22 cellular contexts compared by ENCODE assay signal in the genomic region with DNA sequence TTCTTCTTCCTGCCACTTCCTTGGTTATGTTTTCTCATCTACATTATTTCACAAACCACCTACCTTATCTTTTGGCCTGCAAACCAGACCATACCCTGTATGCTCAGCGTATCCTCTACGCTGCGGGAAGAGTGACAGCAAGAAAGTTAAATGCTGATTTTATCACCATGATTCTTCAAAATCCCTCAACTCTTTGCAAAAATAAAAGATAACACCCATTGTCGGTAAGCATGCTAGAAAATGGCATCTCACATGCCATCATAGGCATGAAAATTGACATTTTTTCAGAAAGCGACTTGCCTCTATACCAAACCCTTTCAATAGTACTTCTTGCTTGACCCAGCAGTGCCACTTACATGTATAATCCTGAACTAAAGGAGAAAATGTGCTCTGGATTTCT.
DNase-seq lines count a peak whose midpoint lies in the region; ATAC-seq, FAIRE-seq and TF ChIP-seq lines count a peak whose summit lies in the region.
"Had no signal": no experiment of that assay in that cellular context is flagged by ENCODE, and none has a peak within 500 bp of the region (broad histone marks: within the 10 kb centered on the region; RNA-seq: fewer than 3 reads in every experiment).

No MANE protein-coding gene starts in this region.

- TF ChIP-seq EP300 in K562 (IDR thresholded peaks at IDR 0.05; ENCODE audit: low read length): peak; percentile 91

- no peaks in the 10 kb centered on the region for H4K20me1 ChIP-seq in BLaER1
- no peaks in the 10 kb centered on the region for H4K20me1 ChIP-seq in K562 (replicated peaks; ENCODE audit: control insufficient read depth, insufficient read depth, low read length)

- no peaks in the 10 kb centered on the region for H3K79me2 ChIP-seq in K562 (ENCODE audit: control insufficient read depth, insufficient read depth, low read length)

- FAIRE-seq in K562 (lab: Jason Lieb, UNC): peak; percentile 78
- FAIRE-seq: endometrium, GM12892, HTR-8/SVneo had no signal

- H3K36me3 ChIP-seq in BLaER1: no peaks in the 10 kb centered on the region
- no peaks in the 10 kb centered on the region for H3K36me3 ChIP-seq in K562 (ENCODE audit: control insufficient read depth, insufficient read depth, low read length)
- H3K36me3 ChIP-seq: brain microvascular endothelial cell had no signal

- H3K27me3 Mint-ChIP-seq in Calu3 (ENCODE audit: unreplicated experiment) (no peaks in the 10 kb centered on the region), T-helper 17 cell (peaks cover 6% of the 10 kb centered on the region)
- H3K27me3 Mint-ChIP-seq: type B pancreatic cell had no signal

- intact Hi-C loops in Calu3 (cut with micrococcal nuclease; ENCODE audit: unreplicated experiment): no loop called here
- intact Hi-C loops in K562 (cut with micrococcal nuclease): loop anchor here (5.0 kb wide), 1 partner anchor 102 kb away; the partner anchor contains the start of gene HPGD

- no peak for TF ChIP-seq CTCF in Calu3 (IDR thresholded peaks at IDR 0.05; ENCODE audit: unreplicated experiment)
- no peak for TF ChIP-seq CTCF in K562 (IDR thresholded peaks at IDR 0.05 in 2 of 3, conservative IDR thresholded peaks at IDR 0.05 in 1 of 3; ENCODE audit: insufficient read depth in 2 of 3, low read depth in 1 of 3, low read length in 3 of 3)

- H3K4me3 ChIP-seq in BLaER1 (no peak overlapping the region), K562 (no peak overlapping the region)
- H3K4me3 ChIP-seq: coronary artery, skin epidermis had no signal

- no peaks in the 10 kb centered on the region for H3K9me1 ChIP-seq in K562 (ENCODE audit: control insufficient read depth, insufficient read depth, low read length)

- H3K9ac ChIP-seq in BLaER1 (no peak overlapping the region), K562 (ENCODE audit: insufficient read depth in 1 of 2, low read depth in 2 of 2, low read length in 2 of 2) (peak overlapping the region in 1 of 2 experiments; percentile 36; a peak in 1 of 4 replicates)

- no peak for DNase-seq in Calu3
- no peak for DNase-seq in T-helper 17 cell
- peak in 2 of 4 experiments; percentile 65 to 85 for DNase-seq in K562 (ENCODE audit: extremely low read depth in 1 of 4, low spot score in 3 of 4)
- DNase-seq in occipital lobe (lab: John Stamatoyannopoulos, UW): no peak
- DNase-seq in NCI-H1105 treated with DMSO at 0.1 percent for 48 hours (lab: John Stamatoyannopoulos, UW): no peak
- DNase-seq: activated B cell treated with CpG ODN at 0.5 μM for 24 hours; brain microvascular endothelial cell; CD4-positive, CD25-positive, alpha-beta regulatory T cell; glutamatergic neuron; H7; NCI-H1436; NCI-H526 treated with DMSO at 0.1 percent for 48 hours; stimulated activated naive CD4-positive, alpha-beta T cell treated with Interleukin-2 at 50 U/mL for 16 hours had no signal

- H3K4me3 Mint-ChIP-seq in Calu3 (ENCODE audit: low read depth, unreplicated experiment) (no peak overlapping the region), T-helper 17 cell (peak overlapping the region; percentile 41)
- H3K4me3 Mint-ChIP-seq: activated B cell treated with CpG ODN at 0.5 μM for 24 hours; CD4-positive, CD25-positive, alpha-beta regulatory T cell; type B pancreatic cell had no signal

- WGBS in K562 (ENCODE audit: insufficient coverage, low coverage, missing lambda C conversion rate): 0% methylated on average over 5 of the region's 5 CpGs

- ATAC-seq in T-helper 17 cell (no peak), K562 (peak; percentile 86), HG02571 (IDR thresholded peaks at IDR 0.05; ENCODE audit: unreplicated experiment) (no peak), GM18519 (IDR thresholded peaks at IDR 0.05; ENCODE audit: low FRiP score, unreplicated experiment) (no peak)

- H3K27me3 ChIP-seq in BLaER1 (no peaks in the 10 kb centered on the region), K562 (ENCODE audit: control insufficient read depth in 2 of 2, insufficient read depth in 2 of 2, low read length in 2 of 2) (no peaks in the 10 kb centered on the region)
- H3K27me3 ChIP-seq: brain microvascular endothelial cell had no signal

- H3K36me3 Mint-ChIP-seq in Calu3 (ENCODE audit: insufficient read depth, unreplicated experiment): no peaks in the 10 kb centered on the region
- H3K36me3 Mint-ChIP-seq in T-helper 17 cell (ENCODE audit: low read depth): no peaks in the 10 kb centered on the region
- H3K36me3 Mint-ChIP-seq: CD4-positive, CD25-positive, alpha-beta regulatory T cell; type B pancreatic cell had no signal

- H2AFZ ChIP-seq in K562 (ENCODE audit: low read depth, low read length): peak overlapping the region; percentile 72

- TF ChIP-seq RAD21 in K562 (CRISPR knock-in tag; conservative IDR thresholded peaks at IDR 0.05 in 1 of 2, IDR thresholded peaks at IDR 0.05 in 1 of 2): 0 out of 4 replicates have a peak, but pooled peaks of 1 of the 2 experiments have one; percentile 10

- in situ Hi-C loops in K562 (cut with MboI): no loop called here

- H3K9me3 ChIP-seq in BLaER1 (peaks cover 13% of the 10 kb centered on the region), T-helper 17 cell (ENCODE audit: control insufficient read depth, low read length, poor library complexity, severe bottlenecking) (no peaks in the 10 kb centered on the region), K562 (replicated peaks; ENCODE audit: control insufficient read depth, insufficient read depth, low read depth, low read length) (no peaks in the 10 kb centered on the region; the same call in 1 of the 2 replicates)

- peak overlapping the region; percentile 30 for H3K27ac Mint-ChIP-seq in Calu3 (ENCODE audit: unreplicated experiment)
- H3K27ac Mint-ChIP-seq in T-helper 17 cell: no peak overlapping the region
- H3K27ac Mint-ChIP-seq: activated B cell treated with CpG ODN at 0.5 μM for 24 hours; CD4-positive, CD25-positive, alpha-beta regulatory T cell; type B pancreatic cell had no signal

- TF ChIP-seq POLR2A in K562 (conservative IDR thresholded peaks at IDR 0.05): no peak

- POLR2A ChIA-PET in K562 (lab: Yijun Ruan, JAX): interaction anchor here (1.2 kb wide), 1 partner anchor 15 kb away, joined by 4 read pairs; no protein-coding TSS in a partner anchor

- H3K4me2 ChIP-seq in BLaER1 (peak overlapping the region; percentile 50), K562 (ENCODE audit: insufficient read depth, low read length) (peak overlapping the region; percentile 35)

- CTCF ChIA-PET in Calu3 (lab: Charles Lee) (interaction anchor here (0.5 kb wide), 1 partner anchor 77 kb away, joined by 4 read pairs; no protein-coding TSS in a partner anchor), K562 (lab: Yijun Ruan, JAX; ENCODE audit: low intra/inter-chr PET ratio) (no interaction called here)

- H3K4me1 Mint-ChIP-seq in Calu3 (ENCODE audit: low read depth, unreplicated experiment) (no peaks in the 10 kb centered on the region), T-helper 17 cell (peaks cover 10% of the 10 kb centered on the region)

- BruUV-seq in Calu3 (replicated peaks; lab: Mats Ljungman, UMichigan) (no TSS peak), K562 (replicated peaks; lab: Mats Ljungman, UMichigan) (no TSS peak)

- H3K27ac ChIP-seq in BLaER1: peak overlapping the region; percentile 10; the same call in 1 of the 2 replicates
- peak overlapping the region; percentile 63 for H3K27ac ChIP-seq in K562 (ENCODE audit: extremely low read depth, low read depth, low read length)
- H3K27ac ChIP-seq: brain microvascular endothelial cell, coronary artery, skin epidermis had no signal

- peaks cover 48% of the 10 kb centered on the region for H3K4me1 ChIP-seq in BLaER1
- H3K4me1 ChIP-seq in K562 (replicated peaks in 1 of 2; ENCODE audit: control insufficient read depth in 2 of 2, insufficient read depth in 2 of 2, low read length in 2 of 2): peaks cover 11 to 36% of the 10 kb centered on the region in 2 experiments; a peak in 4 of 5 replicates

- H3K9me3 Mint-ChIP-seq in Calu3 (ENCODE audit: low read depth, unreplicated experiment): no peaks in the 10 kb centered on the region
- H3K9me3 Mint-ChIP-seq: activated B cell treated with CpG ODN at 0.5 μM for 24 hours, type B pancreatic cell had no signal

TF ChIP-seq in K562, 482 proteins besides CTCF, POLR2A, EP300 and RAD21 (continues in another document):
- TF ChIP-seq MEIS2 (IDR thresholded peaks at IDR 0.05; ENCODE audit: partially characterized antibody) (peak; percentile 94), SMC3 (conservative IDR thresholded peaks at IDR 0.05; ENCODE audit: insufficient read depth, low read depth, low read length) (no peak), CEBPB (tag; IDR thresholded peaks at IDR 0.05) (peak; percentile 67; the same call in 1 of the 2 replicates), ARID3B (CRISPR knock-in tag; IDR thresholded peaks at IDR 0.05; ENCODE audit: borderline replicate concordance) (no peak)
